In genomic region chr9:136327313-136327971, GRCh38 we compare ENCODE assay signal across 8 cellular contexts. TPM values are rescaled to one million over a fixed set of nuclear protein-coding genes. Genes with fewer than 3 reads are reported as not detected.
DNase-seq lines count a peak whose midpoint lies in the region; ATAC-seq and TF ChIP-seq lines count a peak whose summit lies in the region.

GPSM1 (plus strand) TSS chr9:136327539; CDS start chr9:136327696, 157 bp downstream.

- no peaks in the 10 kb centered on the region for H3K9me3 ChIP-seq in iPS DF 6.9 (ENCODE audit: control insufficient read depth, insufficient read depth, low read length)

- H3K4me1 Mint-ChIP-seq in T-helper 1 cell treated with Interleukin-12 subunit alpha and Interleukin-12 subunit beta and Interleukin-4 antibody, amounts not matched to agents 30 μg/mL and 1 μg/mL, for 36 hours (ENCODE audit: low read depth) = no peaks in the 10 kb centered on the region

- no peak for TF ChIP-seq CTCF in brain microvascular endothelial cell (IDR thresholded peaks at IDR 0.05; ENCODE audit: low read depth, low read length, missing control alignments)

- no CpG with 5 or more reads among the region's 88 CpGs for WGBS in iPS DF 6.9 (ENCODE audit: insufficient coverage, insufficient read length)

- DNase-seq in DMS53 (lab: John Stamatoyannopoulos, UW) (peak; percentile 76), DMS53 treated with DMSO at 0.1 percent for 48 hours (lab: John Stamatoyannopoulos, UW; ENCODE audit: unreplicated experiment) (no peak), brain microvascular endothelial cell (no peak), iPS DF 6.9 (ENCODE audit: low read depth, low spot score) (no peak), sciatic nerve (ENCODE audit: low spot score) (peak; percentile 83), GF-D8 (lab: John Stamatoyannopoulos, UW) (no peak)

- H3K4me3 Mint-ChIP-seq in T-helper 1 cell treated with Interleukin-12 subunit alpha and Interleukin-12 subunit beta and Interleukin-4 antibody, amounts not matched to agents 30 μg/mL and 1 μg/mL, for 36 hours = peak within 1 kb of the TSS; percentile 64

- H3K27ac Mint-ChIP-seq in T-helper 1 cell treated with Interleukin-12 subunit alpha and Interleukin-12 subunit beta and Interleukin-4 antibody, amounts not matched to agents 30 μg/mL and 1 μg/mL, for 36 hours = no peak within 1 kb of the TSS

- H3K4me1 ChIP-seq in iPS DF 6.9 (ENCODE audit: control insufficient read depth, insufficient read depth, low read length) = peaks cover 9% of the 10 kb centered on the region

- no peaks in the 10 kb centered on the region for H3K9me3 Mint-ChIP-seq in T-helper 1 cell treated with Interleukin-12 subunit alpha and Interleukin-12 subunit beta and Interleukin-4 antibody, amounts not matched to agents 30 μg/mL and 1 μg/mL, for 36 hours

- in situ Hi-C loops in brain microvascular endothelial cell (cut with HindIII; ENCODE audit: low pct_ligation_motif_present, low sequenced_read_pairs) = no loop called here

- H3K27me3 ChIP-seq in brain microvascular endothelial cell (replicated peaks) (no peaks in the 10 kb centered on the region), iPS DF 6.9 (ENCODE audit: control insufficient read depth, insufficient read depth, low read length) (no peaks in the 10 kb centered on the region)

- H3K27ac ChIP-seq in brain microvascular endothelial cell = peak within 1 kb of the TSS; percentile 68
- H3K27ac ChIP-seq in iPS DF 6.9 (ENCODE audit: low read length) = no peak within 1 kb of the TSS

- H3K36me3 ChIP-seq in brain microvascular endothelial cell (replicated peaks) (no peaks in the 10 kb centered on the region), iPS DF 6.9 (ENCODE audit: control insufficient read depth, insufficient read depth, low read length) (no peaks in the 10 kb centered on the region)

- intact Hi-C loops in sciatic nerve (cut with DNase I) = no loop called here

- H3K4me3 ChIP-seq in brain microvascular endothelial cell (ENCODE audit: low read depth, low read length) (peak within 1 kb of the TSS; percentile 73), iPS DF 6.9 (ENCODE audit: low read length) (peak within 1 kb of the TSS; percentile 79)

- ATAC-seq in sciatic nerve = peak; percentile 40
- ATAC-seq in HG03039 (IDR thresholded peaks at IDR 0.05; ENCODE audit: unreplicated experiment) = no peak

- H3K36me3 Mint-ChIP-seq in T-helper 1 cell treated with Interleukin-12 subunit alpha and Interleukin-12 subunit beta and Interleukin-4 antibody, amounts not matched to agents 30 μg/mL and 1 μg/mL, for 36 hours (ENCODE audit: low read depth) = no peaks in the 10 kb centered on the region

- no peaks in the 10 kb centered on the region for H3K27me3 Mint-ChIP-seq in T-helper 1 cell treated with Interleukin-12 subunit alpha and Interleukin-12 subunit beta and Interleukin-4 antibody, amounts not matched to agents 30 μg/mL and 1 μg/mL, for 36 hours (ENCODE audit: low read depth)

RNA-seq across cellular contexts. Expression of gene GPSM1, which starts in this region (rescaled TPM):
- total RNA-seq in sciatic nerve = 43.7 TPM

Comparison
In these comparisons a context has a peak if more than half of its experiments do, and no peak if none do; other contexts are left out.
1. DNase-seq: peak in DMS53 (single experiment) and sciatic nerve (single experiment); none in DMS53 treated with DMSO at 0.1 percent for 48 hours (single experiment), brain microvascular endothelial cell (single experiment), iPS DF 6.9 (single experiment) and GF-D8 (single experiment).